In the genomic region with DNA sequence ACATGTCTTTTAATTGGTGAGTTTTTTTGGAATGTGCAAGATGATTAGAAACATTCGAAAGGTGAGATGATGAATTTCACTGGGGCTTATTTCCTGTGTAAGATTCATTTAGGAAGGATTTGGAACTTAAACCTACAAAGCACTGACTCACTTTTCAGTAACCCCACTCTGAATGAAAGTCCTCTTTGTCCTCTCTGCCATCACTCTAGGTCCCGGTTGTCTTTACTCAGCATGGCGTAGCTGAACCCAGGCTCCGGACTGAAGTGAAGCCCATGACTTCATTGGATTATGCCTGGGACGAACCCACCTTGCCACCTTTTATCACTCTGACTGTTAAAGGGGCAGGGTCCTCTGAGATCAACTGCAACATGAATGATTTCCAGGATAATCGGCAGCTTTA, we compare ENCODE assay signal across 15 cellular contexts.
"Had no signal": no experiment of that assay in that cellular context is flagged by ENCODE, and none has a peak within 500 bp of the region (broad histone marks: within the 10 kb centered on the region; RNA-seq: fewer than 3 reads in every experiment).

No MANE protein-coding gene starts in this region.

- H3K9me3 Mint-ChIP-seq: brain; stimulated activated effector memory CD8-positive, alpha-beta T cell treated with anti-CD3 and anti-CD28 coated beads, Interleukin-12 subunit alpha, Interleukin-12 subunit beta, amount 100 ng/mL, for 72 hours; T-helper 1 cell treated with Interleukin-12 subunit alpha and Interleukin-12 subunit beta and Interleukin-4 antibody, amounts not matched to agents 30 μg/mL and 1 μg/mL, for 36 hours had no signal

- H3K27me3 ChIP-seq: dorsolateral prefrontal cortex, esophagus squamous epithelium, thyroid gland had no signal

- DNase-seq: activated CD4-positive, CD25-positive, alpha-beta regulatory T cell; activated gamma-delta T cell; activated T-cell treated with anti-CD3 and anti-CD28 coated beads, Interleukin-2, amount 50 U/mL, for 1 hour; cerebellar nuclear complex; dorsolateral prefrontal cortex; esophagus squamous epithelium; foreskin fibroblast; left ventricle myocardium inferior; posterior cingulate gyrus; right cardiac atrium; thyroid gland had no signal

- ATAC-seq: SK-N-SH treated with all-trans-retinoic acid at 6 μM for 48 hours; stimulated activated effector memory CD8-positive, alpha-beta T cell treated with anti-CD3 and anti-CD28 coated beads, Interleukin-12 subunit alpha, Interleukin-12 subunit beta, amount 100 ng/mL, for 72 hours had no signal

- H3K4me1 ChIP-seq: thyroid gland had no signal

- H3K4me3 Mint-ChIP-seq: brain; stimulated activated effector memory CD8-positive, alpha-beta T cell treated with anti-CD3 and anti-CD28 coated beads, Interleukin-12 subunit alpha, Interleukin-12 subunit beta, amount 100 ng/mL, for 72 hours; T-helper 1 cell treated with Interleukin-12 subunit alpha and Interleukin-12 subunit beta and Interleukin-4 antibody, amounts not matched to agents 30 μg/mL and 1 μg/mL, for 36 hours had no signal

- H3K27ac Mint-ChIP-seq: stimulated activated effector memory CD8-positive, alpha-beta T cell treated with anti-CD3 and anti-CD28 coated beads, Interleukin-12 subunit alpha, Interleukin-12 subunit beta, amount 100 ng/mL, for 72 hours; T-helper 1 cell treated with Interleukin-12 subunit alpha and Interleukin-12 subunit beta and Interleukin-4 antibody, amounts not matched to agents 30 μg/mL and 1 μg/mL, for 36 hours had no signal

- H3K27ac ChIP-seq: left ventricle myocardium inferior, thyroid gland had no signal

- H3K27me3 Mint-ChIP-seq: brain had no signal

- H3K4me3 ChIP-seq: dorsolateral prefrontal cortex, esophagus squamous epithelium, left ventricle myocardium inferior, thyroid gland had no signal

- H3K4me1 Mint-ChIP-seq: stimulated activated effector memory CD8-positive, alpha-beta T cell treated with anti-CD3 and anti-CD28 coated beads, Interleukin-12 subunit alpha, Interleukin-12 subunit beta, amount 100 ng/mL, for 72 hours had no signal

- H3K9me3 ChIP-seq: esophagus squamous epithelium, left ventricle myocardium inferior, thyroid gland had no signal
